13 cellular contexts compared by ENCODE assay signal in the genomic region with DNA sequence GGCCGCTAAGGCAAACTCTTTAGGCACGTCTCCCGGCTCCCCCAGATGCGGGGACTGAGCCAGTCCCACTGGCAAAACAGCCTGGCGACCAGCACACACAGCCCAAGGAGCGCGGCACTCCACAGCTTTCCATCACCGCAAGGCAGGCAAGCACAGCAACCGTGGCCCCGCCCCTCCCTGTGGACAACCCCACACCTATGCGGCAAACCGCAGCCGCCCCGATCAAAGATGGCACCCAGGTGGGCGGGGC. TPM values are rescaled to one million over a fixed set of nuclear protein-coding genes. Genes with fewer than 3 reads are reported as not detected.
DNase-seq lines count a peak whose midpoint lies in the region; ATAC-seq and TF ChIP-seq lines count a peak whose summit lies in the region.
"Had no signal": no experiment of that assay in that cellular context is flagged by ENCODE, and none has a peak within 500 bp of the region (broad histone marks: within the 10 kb centered on the region; RNA-seq: fewer than 3 reads in every experiment).

No MANE protein-coding gene starts in this region.

- peaks cover 21 to 26% of the 10 kb centered on the region in 2 donors for H3K27me3 Mint-ChIP-seq in stimulated activated naive B cell treated with anti-CD40 and anti-IgM and Interleukin-4, amounts not matched to agents 10 μg/mL and 1 μg/mL and 100 μg/mL, for 72 hours

- ATAC-seq in body of pancreas (no peak), GM19397 (IDR thresholded peaks at IDR 0.05; ENCODE audit: unreplicated experiment) (no peak)
- no peak for ATAC-seq in stimulated activated naive B cell treated with anti-CD40 and anti-IgM and Interleukin-4, amounts not matched to agents 10 μg/mL and 1 μg/mL and 100 μg/mL, for 72 hours (replicated peaks)

- H3K27me3 ChIP-seq in HL-60 (ENCODE audit: insufficient read depth, poor library complexity, severe bottlenecking) (no peaks in the 10 kb centered on the region), body of pancreas (no peaks in the 10 kb centered on the region)

- H3K4me3 ChIP-seq in HL-60 (replicated peaks; ENCODE audit: insufficient read depth, low read length) = peak overlapping the region; percentile 46
- no peak overlapping the region for H3K4me3 ChIP-seq in body of pancreas
- peak overlapping the region; percentile 8 for H3K4me3 ChIP-seq in lower leg skin (ENCODE audit: low read depth, poor library complexity, severe bottlenecking)

- intact Hi-C loops in body of pancreas (cut with DNase I) = no loop called here
- intact Hi-C loops in lower leg skin (cut with DNase I; ENCODE audit: low total_unique reads) = no loop called here

- H3K9me3 Mint-ChIP-seq in stimulated activated naive B cell treated with anti-CD40 and anti-IgM and Interleukin-4, amounts not matched to agents 10 μg/mL and 1 μg/mL and 100 μg/mL, for 72 hours = peaks cover 17 to 23% of the 10 kb centered on the region in 2 donors

- DNase-seq in HL-60 (ENCODE audit: low read depth in 1 of 2, low spot score in 1 of 2) (no peak), body of pancreas (no peak), lower leg skin (ENCODE audit: low spot score in 2 of 2) (no peak), SK-N-DZ (ENCODE audit: low spot score) (no peak), NCI-H345 (lab: John Stamatoyannopoulos, UW) (no peak), NCI-H82 (lab: John Stamatoyannopoulos, UW) (no peak)
- DNase-seq in stimulated activated naive B cell treated with anti-CD40 and anti-IgM and Interleukin-4, amounts not matched to agents 10 μg/mL and 1 μg/mL and 100 μg/mL, for 72 hours = no peak
- DNase-seq: activated T-cell treated with anti-CD3 and anti-CD28 coated beads, Interleukin-2, amount 50 U/mL, for 24 hours; COR-L47 had no signal

- WGBS in body of pancreas, 2 donors = 35 to 53% methylated on average over 7 to 15 of the region's 15 CpGs
- WGBS in lower leg skin, 2 donors = 53 to 84% methylated on average over 15 of the region's 15 CpGs

- peaks cover 5% of the 10 kb centered on the region in 2 donors for H3K4me1 Mint-ChIP-seq in stimulated activated naive B cell treated with anti-CD40 and anti-IgM and Interleukin-4, amounts not matched to agents 10 μg/mL and 1 μg/mL and 100 μg/mL, for 72 hours

- no peaks in the 10 kb centered on the region for H3K9me3 ChIP-seq in body of pancreas

- TF ChIP-seq CTCF in HL-60 (IDR thresholded peaks at IDR 0.05; ENCODE audit: insufficient read depth, low read length) (no peak), body of pancreas (IDR thresholded peaks at IDR 0.05) (no peak), lower leg skin (IDR thresholded peaks at IDR 0.05) (no peak)

- H3K4me3 Mint-ChIP-seq in stimulated activated naive B cell treated with anti-CD40 and anti-IgM and Interleukin-4, amounts not matched to agents 10 μg/mL and 1 μg/mL and 100 μg/mL, for 72 hours = peak overlapping the region; percentile 58 to 76
- H3K4me3 Mint-ChIP-seq: activated T-cell treated with anti-CD3 and anti-CD28 coated beads, Interleukin-2, amount 50 U/mL, for 24 hours; T-helper 2 cell treated with Interferon-gamma antibody and Interleukin-4, amounts not matched to agents 5 μg/mL and 100 μg/mL, for 36 hours had no signal

- H3K36me3 Mint-ChIP-seq in stimulated activated naive B cell treated with anti-CD40 and anti-IgM and Interleukin-4, amounts not matched to agents 10 μg/mL and 1 μg/mL and 100 μg/mL, for 72 hours = peaks cover 17 to 18% of the 10 kb centered on the region in 2 donors

- peak in 2 of 3 donors; percentile 59 to 62 for TF ChIP-seq POLR2A in body of pancreas (IDR thresholded peaks at IDR 0.05)
- no peak for TF ChIP-seq POLR2A in lower leg skin (IDR thresholded peaks at IDR 0.05)

- peaks cover 16% of the 10 kb centered on the region for H3K4me1 ChIP-seq in body of pancreas

- H3K27ac Mint-ChIP-seq in stimulated activated naive B cell treated with anti-CD40 and anti-IgM and Interleukin-4, amounts not matched to agents 10 μg/mL and 1 μg/mL and 100 μg/mL, for 72 hours = peak overlapping the region; percentile 60
- H3K27ac Mint-ChIP-seq: activated T-cell treated with anti-CD3 and anti-CD28 coated beads, Interleukin-2, amount 50 U/mL, for 24 hours; T-helper 2 cell treated with Interferon-gamma antibody and Interleukin-4, amounts not matched to agents 5 μg/mL and 100 μg/mL, for 36 hours had no signal

- H3K36me3 ChIP-seq in body of pancreas (replicated peaks in 1 of 2; ENCODE audit: insufficient read depth in 1 of 2, low read depth in 2 of 2) = no peaks in the 10 kb centered on the region

- peak overlapping the region; percentile 83 for H3K27ac ChIP-seq in HL-60 (replicated peaks)
- peak overlapping the region; percentile 82 to 89 (median 86) for H3K27ac ChIP-seq in body of pancreas

RNA-seq across cellular contexts. Expression of a gene that starts 1.9 kb away (rescaled TPM):
- total RNA-seq in body of pancreas (1 to 10 TPM; 3.1 to 5.9 TPM), lower leg skin (1 to 10 TPM; 1.4 to 7.6 (median 3.6) TPM)
- polyA plus RNA-seq in SK-N-DZ (2014; cell fraction: cytosol; rRNA removed) = 12.5 and 16.0 TPM in 2 replicates
- polyA plus RNA-seq in SK-N-DZ (2014; cell fraction: nucleus; rRNA removed) = 19.1 and 30.0 TPM in 2 replicates

RNA-seq across cellular contexts. Expression of a gene that starts 1.9 kb away (rescaled TPM):
- 1 to 10 TPM in 1 of 2 donors, not detected in 1; 1.6 TPM for total RNA-seq in body of pancreas
- total RNA-seq in lower leg skin = under 1 TPM in 1 of 4 donors, not detected in 3; 0.45 TPM
- 0.41 and 0.50 TPM in 2 replicates for polyA plus RNA-seq in SK-N-DZ (2014; cell fraction: cytosol; rRNA removed)
- 0.77 and 1.2 TPM in 2 replicates for polyA plus RNA-seq in SK-N-DZ (2014; cell fraction: nucleus; rRNA removed)
- total RNA-seq: dermis blood vessel endothelial cell had no signal
- polyA plus RNA-seq: neural cell had no signal

Comparison
In these comparisons a context has a peak if more than half of its experiments do, and no peak if none do; other contexts are left out.
1. H3K4me3 ChIP-seq: peak in HL-60 (single experiment) and lower leg skin (single experiment); none in body of pancreas (0 of 2).
2. POLR2A ChIP-seq: peak in body of pancreas (2 of 3); none in lower leg skin (0 of 2).